In genomic region chr6:78502386-78502887, GRCh38 we compare ENCODE assay signal across 28 cellular contexts.
"Had no signal": no experiment of that assay in that cellular context is flagged by ENCODE, and none has a peak within 500 bp of the region (broad histone marks: within the 10 kb centered on the region; RNA-seq: fewer than 3 reads in every experiment).

No MANE protein-coding gene starts in this region.

- H3K27ac ChIP-seq: cardiac muscle cell, SK-N-MC had no signal

- H3K27ac Mint-ChIP-seq: activated B cell treated with CpG ODN at 0.5 μM for 24 hours; activated CD4-positive, alpha-beta memory T cell treated with anti-CD3 and anti-CD28 coated beads for 36 hours; activated CD4-positive, alpha-beta T cell treated with anti-CD3 and anti-CD28 coated beads, Interleukin-2, amount 10 ng/mL, durations not matched to agents 24 days and 14 days; activated T-helper 17 cell treated with anti-CD3 and anti-CD28 coated beads, Interleukin-2, amount 50 U/mL, for 72 hours; brain; T-cell had no signal

- DNase-seq: activated B cell treated with CpG ODN at 0.5 μM for 24 hours; activated CD4-positive, alpha-beta memory T cell treated with anti-CD3 and anti-CD28 coated beads for 36 hours; activated CD4-positive, alpha-beta T cell treated with anti-CD3 and anti-CD28 coated beads for 1 hour; activated CD4-positive, alpha-beta T cell treated with anti-CD3 and anti-CD28 coated beads, Interleukin-2, amount 10 ng/mL, durations not matched to agents 24 days and 14 days; activated CD8-positive, alpha-beta memory T cell treated with anti-CD3 and anti-CD28 coated beads for 24 hours; activated naive CD4-positive, alpha-beta T cell treated with anti-CD3 and anti-CD28 coated beads, Interleukin-2, amount 50 U/mL, for 16 hours; activated T-cell treated with anti-CD3 and anti-CD28 coated beads, Interleukin-2, amount 50 U/mL, for 4 hours; amniotic stem cell; Kasumi-1; KBM-7; NCI-H1092; NCI-H1417; NCI-H1694 treated with DMSO at 0.1 percent for 48 hours; NCI-H2029 treated with DMSO at 0.1 percent for 48 hours; NCI-H510A treated with DMSO at 0.1 percent for 48 hours; NCI-H69; NK-92 treated with Interleukin-12 subunit alpha and Interleukin-12 subunit beta, amount 100 ng/mL, for 24 hours; OCI-M1; RPMI8226; T-cell; T-helper 2 cell; T1000 had no signal

- H3K4me3 Mint-ChIP-seq: activated B cell treated with CpG ODN at 0.5 μM for 24 hours; activated CD4-positive, alpha-beta memory T cell treated with anti-CD3 and anti-CD28 coated beads for 36 hours; activated CD4-positive, alpha-beta T cell treated with anti-CD3 and anti-CD28 coated beads, Interleukin-2, amount 10 ng/mL, durations not matched to agents 24 days and 14 days; activated T-cell treated with anti-CD3 and anti-CD28 coated beads, Interleukin-2, amount 50 U/mL, for 4 hours; activated T-helper 17 cell treated with anti-CD3 and anti-CD28 coated beads, Interleukin-2, amount 50 U/mL, for 72 hours; brain; T-cell had no signal

- H3K27me3 ChIP-seq: cardiac muscle cell had no signal

- FAIRE-seq: astrocyte, TTC549 had no signal

- H3K27me3 Mint-ChIP-seq: activated B cell treated with CpG ODN at 0.5 μM for 24 hours; activated CD4-positive, alpha-beta memory T cell treated with anti-CD3 and anti-CD28 coated beads for 36 hours; activated CD4-positive, alpha-beta T cell treated with anti-CD3 and anti-CD28 coated beads, Interleukin-2, amount 10 ng/mL, durations not matched to agents 24 days and 14 days; activated T-helper 17 cell treated with anti-CD3 and anti-CD28 coated beads, Interleukin-2, amount 50 U/mL, for 72 hours; T-cell had no signal

- H3K4me3 ChIP-seq: cardiac muscle cell, SK-N-MC had no signal

- H3K36me3 ChIP-seq: cardiac muscle cell had no signal

- H3K4me1 Mint-ChIP-seq: activated B cell treated with CpG ODN at 0.5 μM for 24 hours; activated CD4-positive, alpha-beta T cell treated with anti-CD3 and anti-CD28 coated beads, Interleukin-2, amount 10 ng/mL, durations not matched to agents 24 days and 14 days; activated T-helper 17 cell treated with anti-CD3 and anti-CD28 coated beads, Interleukin-2, amount 50 U/mL, for 72 hours; brain; T-cell had no signal

- H3K36me3 Mint-ChIP-seq: activated CD4-positive, alpha-beta memory T cell treated with anti-CD3 and anti-CD28 coated beads for 36 hours; brain; T-cell had no signal
